In the genomic region with DNA sequence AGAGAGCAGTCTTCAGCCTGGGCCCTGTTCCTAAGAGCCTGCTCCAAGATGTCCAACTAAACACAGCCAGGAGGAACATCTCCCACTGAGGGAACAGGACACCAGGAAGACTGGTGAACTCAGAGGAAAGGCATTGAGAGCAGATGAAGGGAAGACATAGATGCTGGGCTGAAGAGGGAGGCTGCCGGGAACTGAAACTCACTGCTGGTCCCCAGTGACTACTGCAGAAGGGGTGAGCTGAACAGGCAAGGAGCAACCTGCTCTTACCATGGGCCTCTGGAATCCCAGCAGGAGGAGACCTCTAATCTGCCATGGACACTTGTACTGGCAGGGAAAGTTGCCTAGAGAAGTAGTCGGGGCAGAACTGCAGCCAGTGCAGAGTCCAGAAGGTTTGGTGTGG, we compare ENCODE assay signal across 26 cellular contexts.
"Had no signal": no experiment of that assay in that cellular context is flagged by ENCODE, and none has a peak within 500 bp of the region (broad histone marks: within the 10 kb centered on the region; RNA-seq: fewer than 3 reads in every experiment).

No MANE protein-coding gene starts in this region.

- H3K4me1 ChIP-seq: left ventricle myocardium inferior, prostate gland, sigmoid colon, spleen, suprapubic skin, tibial artery, upper lobe of right lung had no signal

- H3K4me1 Mint-ChIP-seq: immature natural killer cell; naive B cell; natural killer cell; nephron progenitor cell; stimulated activated memory B cell treated with anti-CD40 and anti-IgM and Interleukin-4, amounts not matched to agents 10 μg/mL and 1 μg/mL and 100 μg/mL, for 72 hours had no signal

- H3K27me3 Mint-ChIP-seq: naive B cell; stimulated activated memory B cell treated with anti-CD40 and anti-IgM and Interleukin-4, amounts not matched to agents 10 μg/mL and 1 μg/mL and 100 μg/mL, for 72 hours had no signal

- DNase-seq: hypothalamus; immature natural killer cell; left ventricle myocardium inferior; mesendoderm; naive B cell; natural killer cell; nephron progenitor cell; ovary; retina; sigmoid colon; small intestine; spleen; stimulated activated CD4-positive, alpha-beta T cell treated with anti-CD3 and anti-CD28 coated beads, Interleukin-4, amount 100 ng/mL, for 4 hours; stimulated activated CD8-positive, alpha-beta memory T cell treated with anti-CD3 and anti-CD28 coated beads, Interleukin-4, amount 100 ng/mL, for 48 hours; stimulated activated naive CD4-positive, alpha-beta T cell treated with Interleukin-2 at 50 U/mL for 16 hours; tibial artery; trophoblast cell; upper lobe of right lung had no signal

- H3K36me3 ChIP-seq: left ventricle myocardium inferior, neural progenitor cell, ovary, prostate gland, sigmoid colon, spleen, suprapubic skin, thoracic aorta, tibial artery, upper lobe of right lung had no signal

- H3K27ac Mint-ChIP-seq: immature natural killer cell; mesothelial cell of epicardium; naive B cell; natural killer cell; stimulated activated memory B cell treated with anti-CD40 and anti-IgM and Interleukin-4, amounts not matched to agents 10 μg/mL and 1 μg/mL and 100 μg/mL, for 72 hours had no signal

- H3K36me3 Mint-ChIP-seq: immature natural killer cell; mesothelial cell of epicardium; naive B cell; natural killer cell; stimulated activated memory B cell treated with anti-CD40 and anti-IgM and Interleukin-4, amounts not matched to agents 10 μg/mL and 1 μg/mL and 100 μg/mL, for 72 hours had no signal

- H3K4me3 ChIP-seq: left ventricle myocardium inferior, lung, neural progenitor cell, ovary, prostate gland, sigmoid colon, spleen, suprapubic skin, thoracic aorta, tibial artery, upper lobe of right lung had no signal

- H3K27ac ChIP-seq: left ventricle myocardium inferior, neural progenitor cell, ovary, prostate gland, sigmoid colon, spleen, suprapubic skin, thoracic aorta, tibial artery, upper lobe of right lung had no signal

- H3K9me3 ChIP-seq: ovary, prostate gland, sigmoid colon, spleen, suprapubic skin, thoracic aorta, tibial artery, upper lobe of right lung had no signal

- ATAC-seq: natural killer cell, right cardiac atrium, upper lobe of right lung had no signal

- H3K4me3 Mint-ChIP-seq: immature natural killer cell; mesothelial cell of epicardium; naive B cell; natural killer cell; nephron progenitor cell; neural progenitor cell; stimulated activated memory B cell treated with anti-CD40 and anti-IgM and Interleukin-4, amounts not matched to agents 10 μg/mL and 1 μg/mL and 100 μg/mL, for 72 hours had no signal

- H3K27me3 ChIP-seq: neural progenitor cell, ovary, sigmoid colon, spleen, suprapubic skin, tibial artery, upper lobe of right lung had no signal

- H3K9me3 Mint-ChIP-seq: nephron progenitor cell; stimulated activated memory B cell treated with anti-CD40 and anti-IgM and Interleukin-4, amounts not matched to agents 10 μg/mL and 1 μg/mL and 100 μg/mL, for 72 hours had no signal
